ENCODE assay signal across 19 cellular contexts in the genomic region with DNA sequence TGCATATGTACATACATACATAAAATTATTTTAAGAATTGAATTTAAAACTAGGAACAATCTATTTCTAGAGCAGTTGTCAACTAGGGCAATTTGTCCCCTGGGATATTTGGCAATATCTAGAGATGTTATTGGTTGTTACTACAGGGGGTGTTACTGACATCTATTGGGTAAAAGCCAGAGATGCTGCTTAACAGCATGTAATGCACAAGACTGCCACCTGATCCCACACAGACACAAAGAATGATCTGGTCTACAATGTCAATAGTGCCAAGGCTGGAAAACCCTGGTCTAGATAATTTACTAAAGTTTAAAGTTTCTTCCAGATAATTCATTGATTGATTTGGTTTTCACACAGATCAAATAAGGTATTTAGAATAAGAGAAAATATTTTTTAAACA.
DNase-seq lines count a peak whose midpoint lies in the region; ATAC-seq lines count a peak whose summit lies in the region.
"Had no signal": no experiment of that assay in that cellular context is flagged by ENCODE, and none has a peak within 500 bp of the region (broad histone marks: within the 10 kb centered on the region; RNA-seq: fewer than 3 reads in every experiment).

No MANE protein-coding gene starts in this region.

- no peaks in the 10 kb centered on the region for H3K4me1 Mint-ChIP-seq in activated CD4-positive, alpha-beta T cell treated with anti-CD3 and anti-CD28 coated beads, Interleukin-2, amount 10 ng/mL, durations not matched to agents 24 days and 14 days
- no peaks in the 10 kb centered on the region for H3K4me1 Mint-ChIP-seq in activated CD4-positive, alpha-beta T cell treated with anti-CD3 and anti-CD28 coated beads, Interleukin-2, amount 10 ng/mL, durations not matched to agents 7 days and 5 days
- H3K4me1 Mint-ChIP-seq: immature natural killer cell had no signal

- no peak for ATAC-seq in HG02885 (IDR thresholded peaks at IDR 0.05; ENCODE audit: poor library complexity, unreplicated experiment)
- ATAC-seq: lower lobe of right lung had no signal

- POLR2A ChIA-PET in activated CD4-positive, alpha-beta T cell treated with anti-CD3 and anti-CD28 coated beads, Interleukin-2, amount 10 ng/mL, durations not matched to agents 7 days and 5 days (lab: Charles Lee) = no interaction called here

- no peaks in the 10 kb centered on the region for H3K36me3 Mint-ChIP-seq in activated CD4-positive, alpha-beta T cell treated with anti-CD3 and anti-CD28 coated beads, Interleukin-2, amount 10 ng/mL, durations not matched to agents 24 days and 14 days (ENCODE audit: low read depth)
- H3K36me3 Mint-ChIP-seq in activated CD4-positive, alpha-beta T cell treated with anti-CD3 and anti-CD28 coated beads, Interleukin-2, amount 10 ng/mL, durations not matched to agents 7 days and 5 days (ENCODE audit: low read depth) = no peaks in the 10 kb centered on the region
- H3K36me3 Mint-ChIP-seq: activated CD4-positive, alpha-beta memory T cell treated with anti-CD3 and anti-CD28 coated beads for 36 hours; immature natural killer cell had no signal

- no peak overlapping the region for H3K27ac Mint-ChIP-seq in activated CD4-positive, alpha-beta T cell treated with anti-CD3 and anti-CD28 coated beads, Interleukin-2, amount 10 ng/mL, durations not matched to agents 24 days and 14 days
- H3K27ac Mint-ChIP-seq in activated CD4-positive, alpha-beta T cell treated with anti-CD3 and anti-CD28 coated beads, Interleukin-2, amount 10 ng/mL, durations not matched to agents 7 days and 5 days = no peak overlapping the region
- H3K27ac Mint-ChIP-seq: activated CD4-positive, alpha-beta memory T cell treated with anti-CD3 and anti-CD28 coated beads for 36 hours; immature natural killer cell; T-helper 2 cell treated with Interferon-gamma antibody and Interleukin-4, amounts not matched to agents 5 μg/mL and 100 μg/mL, for 36 hours had no signal

- CTCF ChIA-PET in activated CD4-positive, alpha-beta T cell treated with anti-CD3 and anti-CD28 coated beads, Interleukin-2, amount 10 ng/mL, durations not matched to agents 7 days and 5 days (lab: Charles Lee) = interaction anchor here (1.1 kb wide), 1 partner anchor 26 kb away, joined by 3 read pairs; no protein-coding TSS in a partner anchor

- H3K9me3 Mint-ChIP-seq in activated CD4-positive, alpha-beta T cell treated with anti-CD3 and anti-CD28 coated beads, Interleukin-2, amount 10 ng/mL, durations not matched to agents 24 days and 14 days = no peaks in the 10 kb centered on the region
- no peaks in the 10 kb centered on the region for H3K9me3 Mint-ChIP-seq in activated CD4-positive, alpha-beta T cell treated with anti-CD3 and anti-CD28 coated beads, Interleukin-2, amount 10 ng/mL, durations not matched to agents 7 days and 5 days
- H3K9me3 Mint-ChIP-seq: activated CD4-positive, alpha-beta memory T cell treated with anti-CD3 and anti-CD28 coated beads for 36 hours; immature natural killer cell; T-helper 2 cell treated with Interferon-gamma antibody and Interleukin-4, amounts not matched to agents 5 μg/mL and 100 μg/mL, for 36 hours had no signal

- no peaks in the 10 kb centered on the region for H3K27me3 Mint-ChIP-seq in activated CD4-positive, alpha-beta T cell treated with anti-CD3 and anti-CD28 coated beads, Interleukin-2, amount 10 ng/mL, durations not matched to agents 24 days and 14 days
- H3K27me3 Mint-ChIP-seq in activated CD4-positive, alpha-beta T cell treated with anti-CD3 and anti-CD28 coated beads, Interleukin-2, amount 10 ng/mL, durations not matched to agents 7 days and 5 days = peaks cover 13% of the 10 kb centered on the region
- H3K27me3 Mint-ChIP-seq: activated CD4-positive, alpha-beta memory T cell treated with anti-CD3 and anti-CD28 coated beads for 36 hours had no signal

- peak; percentile 19 for DNase-seq in activated CD4-positive, alpha-beta T cell treated with anti-CD3 and anti-CD28 coated beads, Interleukin-2, amount 10 ng/mL, durations not matched to agents 24 days and 14 days
- no peak for DNase-seq in activated CD4-positive, alpha-beta T cell treated with anti-CD3 and anti-CD28 coated beads, Interleukin-2, amount 10 ng/mL, durations not matched to agents 7 days and 5 days
- DNase-seq in NCI-H2081 (lab: John Stamatoyannopoulos, UW) (peak; percentile 15 to 77), SK-N-DZ (ENCODE audit: low spot score) (peak; percentile 32), islet precursor cell (no peak), inferior parietal cortex (ENCODE audit: extremely low spot score) (no peak)
- DNase-seq: activated CD4-positive, alpha-beta memory T cell treated with anti-CD3 and anti-CD28 coated beads for 36 hours; activated naive CD4-positive, alpha-beta T cell treated with Interleukin-2 at 50 U/mL for 16 hours; amygdala; dermis blood vessel endothelial cell; immature natural killer cell; lower lobe of right lung; NCI-H526; small intestine; stimulated activated CD4-positive, alpha-beta T cell treated with anti-CD3 and anti-CD28 coated beads, Interleukin-2, amount 100 ng/mL, for 48 hours; stimulated activated naive CD4-positive, alpha-beta T cell treated with Interleukin-2 at 50 U/mL for 16 hours; WERI-Rb-1 had no signal

- H3K4me3 Mint-ChIP-seq in activated CD4-positive, alpha-beta T cell treated with anti-CD3 and anti-CD28 coated beads, Interleukin-2, amount 10 ng/mL, durations not matched to agents 24 days and 14 days = no peak overlapping the region
- H3K4me3 Mint-ChIP-seq in activated CD4-positive, alpha-beta T cell treated with anti-CD3 and anti-CD28 coated beads, Interleukin-2, amount 10 ng/mL, durations not matched to agents 7 days and 5 days = no peak overlapping the region
- H3K4me3 Mint-ChIP-seq: activated CD4-positive, alpha-beta memory T cell treated with anti-CD3 and anti-CD28 coated beads for 36 hours; immature natural killer cell; T-helper 2 cell treated with Interferon-gamma antibody and Interleukin-4, amounts not matched to agents 5 μg/mL and 100 μg/mL, for 36 hours had no signal

- intact Hi-C loops in activated CD4-positive, alpha-beta T cell treated with anti-CD3 and anti-CD28 coated beads, Interleukin-2, amount 10 ng/mL, durations not matched to agents 24 days and 14 days (cut with micrococcal nuclease) = no loop called here

Comparison
In these comparisons a context has a peak if more than half of its experiments do, and no peak if none do; other contexts are left out.
1. DNase-seq: peak in activated CD4-positive, alpha-beta T cell treated with anti-CD3 and anti-CD28 coated beads, Interleukin-2, amount 10 ng/mL, durations not matched to agents 24 days and 14 days (single experiment), NCI-H2081 (2 of 2) and SK-N-DZ (single experiment); none in activated CD4-positive, alpha-beta T cell treated with anti-CD3 and anti-CD28 coated beads, Interleukin-2, amount 10 ng/mL, durations not matched to agents 7 days and 5 days (single experiment), islet precursor cell (single experiment) and inferior parietal cortex (single experiment).